ENCODE assay signal across 19 cellular contexts in genomic region chr3:44661189-44661588, GRCh38. TPM values are rescaled to one million over a fixed set of nuclear protein-coding genes. Genes with fewer than 3 reads are reported as not detected.
DNase-seq lines count a peak whose midpoint lies in the region; ATAC-seq and TF ChIP-seq lines count a peak whose summit lies in the region.
"Had no signal": no experiment of that assay in that cellular context is flagged by ENCODE, and none has a peak within 500 bp of the region (broad histone marks: within the 10 kb centered on the region; RNA-seq: fewer than 3 reads in every experiment).

No MANE protein-coding gene starts in this region.

- H3K4me1 ChIP-seq in cardiac muscle cell (ENCODE audit: low read depth) (peaks cover 23% of the 10 kb centered on the region), PC-9 (replicated peaks; ENCODE audit: insufficient read depth) (no peaks in the 10 kb centered on the region)
- H3K4me1 ChIP-seq: left ventricle myocardium inferior had no signal

- no peaks in the 10 kb centered on the region for H3K79me2 ChIP-seq in PC-9 (ENCODE audit: low read depth)

- no peak overlapping the region for H3K27ac Mint-ChIP-seq in activated CD4-positive, alpha-beta memory T cell treated with anti-CD3 and anti-CD28 coated beads, Interleukin-2, amount 10 ng/mL, durations not matched to agents 7 days and 5 days
- H3K27ac Mint-ChIP-seq: activated B cell treated with CpG ODN at 0.5 μM for 24 hours; activated CD8-positive, alpha-beta memory T cell treated with anti-CD3 and anti-CD28 coated beads, Interleukin-2, amount 10 ng/mL, durations not matched to agents 7 days and 5 days; naive B cell had no signal

- no peak for DNase-seq in cardiac muscle cell (ENCODE audit: low read depth in 1 of 2, low spot score in 1 of 2)
- DNase-seq in Right ventricle myocardium superior = no peak
- no peak for DNase-seq in PC-9
- no peak for DNase-seq in fibroblast of mammary gland (ENCODE audit: low read depth)
- no peak for DNase-seq in LoVo (ENCODE audit: low spot score)
- DNase-seq in caudate nucleus (lab: John Stamatoyannopoulos, UW) = no peak
- no peak for DNase-seq in activated CD4-positive, alpha-beta memory T cell treated with anti-CD3 and anti-CD28 coated beads, Interleukin-2, amount 10 ng/mL, durations not matched to agents 7 days and 5 days
- DNase-seq in NCI-H2227 treated with DMSO at 0.1 percent for 48 hours (lab: John Stamatoyannopoulos, UW) = no peak
- DNase-seq: activated B cell treated with CpG ODN at 0.5 μM for 24 hours; activated CD8-positive, alpha-beta memory T cell treated with anti-CD3 and anti-CD28 coated beads, Interleukin-2, amount 10 ng/mL, durations not matched to agents 7 days and 5 days; activated effector memory CD4-positive, alpha-beta T cell treated with anti-CD3 and anti-CD28 coated beads, Interleukin-2, amount 50 U/mL, for 16 hours; anterior cingulate cortex; COR-L47; IMR-90; left ventricle myocardium inferior; naive B cell; NCI-H446; substantia nigra had no signal

- H3K27ac ChIP-seq in cardiac muscle cell = peak overlapping the region; percentile 91
- no peak overlapping the region for H3K27ac ChIP-seq in PC-9
- no peak overlapping the region for H3K27ac ChIP-seq in caudate nucleus (ENCODE audit: low read depth, low read length)
- H3K27ac ChIP-seq: esophagus muscularis mucosa, left ventricle myocardium inferior had no signal

- H3K4me3 ChIP-seq in cardiac muscle cell = no peak overlapping the region
- no peak overlapping the region for H3K4me3 ChIP-seq in PC-9
- no peak overlapping the region for H3K4me3 ChIP-seq in fibroblast of mammary gland (ENCODE audit: control insufficient read depth, low read depth, low read length)
- H3K4me3 ChIP-seq: esophagus muscularis mucosa, left ventricle myocardium inferior had no signal

- no peaks in the 10 kb centered on the region for H3K4me1 Mint-ChIP-seq in activated CD4-positive, alpha-beta memory T cell treated with anti-CD3 and anti-CD28 coated beads, Interleukin-2, amount 10 ng/mL, durations not matched to agents 7 days and 5 days
- H3K4me1 Mint-ChIP-seq: activated B cell treated with CpG ODN at 0.5 μM for 24 hours; activated CD8-positive, alpha-beta memory T cell treated with anti-CD3 and anti-CD28 coated beads, Interleukin-2, amount 10 ng/mL, durations not matched to agents 7 days and 5 days had no signal

- POLR2A ChIA-PET in PC-9 (lab: Charles Lee; ENCODE audit: unreplicated experiment) = no interaction called here
- POLR2A ChIA-PET in activated CD4-positive, alpha-beta memory T cell treated with anti-CD3 and anti-CD28 coated beads, Interleukin-2, amount 10 ng/mL, durations not matched to agents 7 days and 5 days (lab: Charles Lee) = no interaction called here

- TF ChIP-seq CTCF in cardiac muscle cell (IDR thresholded peaks at IDR 0.05; ENCODE audit: low read depth, low read length) (peak; percentile 22), PC-9 (conservative IDR thresholded peaks at IDR 0.05) (0 out of 2 replicates have a peak, but pooled peaks have one; percentile 11), fibroblast of mammary gland (conservative IDR thresholded peaks at IDR 0.05; ENCODE audit: control insufficient read depth, insufficient read depth, low read depth, low read length) (peak; percentile 29)

- H3K9me3 ChIP-seq in cardiac muscle cell (ENCODE audit: low read depth) = no peaks in the 10 kb centered on the region
- no peaks in the 10 kb centered on the region; the same call in 1 of the 2 replicates for H3K9me3 ChIP-seq in PC-9 (ENCODE audit: insufficient read depth, low read depth)

- peaks cover 37% of the 10 kb centered on the region for H3K36me3 ChIP-seq in cardiac muscle cell
- H3K36me3 ChIP-seq in PC-9 (ENCODE audit: low read depth) = peaks cover 32% of the 10 kb centered on the region

- no peak for ATAC-seq in Right ventricle myocardium superior (ENCODE audit: poor library complexity)
- ATAC-seq: activated CD8-positive, alpha-beta memory T cell treated with anti-CD3 and anti-CD28 coated beads, Interleukin-2, amount 10 ng/mL, durations not matched to agents 7 days and 5 days had no signal

- BruUV-seq in PC-9 (replicated peaks; lab: Mats Ljungman, UMichigan) = no TSS peak

- no peaks in the 10 kb centered on the region for H3K27me3 Mint-ChIP-seq in activated CD4-positive, alpha-beta memory T cell treated with anti-CD3 and anti-CD28 coated beads, Interleukin-2, amount 10 ng/mL, durations not matched to agents 7 days and 5 days
- H3K27me3 Mint-ChIP-seq: activated B cell treated with CpG ODN at 0.5 μM for 24 hours; activated CD8-positive, alpha-beta memory T cell treated with anti-CD3 and anti-CD28 coated beads, Interleukin-2, amount 10 ng/mL, durations not matched to agents 7 days and 5 days; naive B cell had no signal

- no peak overlapping the region for H3K4me2 ChIP-seq in PC-9

- CTCF ChIA-PET in PC-9 (lab: Charles Lee) = interaction anchor here (0.5 kb wide), 1 partner anchor 35 kb away, joined by 3 read pairs; no protein-coding TSS in a partner anchor
- CTCF ChIA-PET in activated CD4-positive, alpha-beta memory T cell treated with anti-CD3 and anti-CD28 coated beads, Interleukin-2, amount 10 ng/mL, durations not matched to agents 7 days and 5 days (lab: Charles Lee) = no interaction called here

- H3K27me3 ChIP-seq in cardiac muscle cell (no peaks in the 10 kb centered on the region), PC-9 (ENCODE audit: insufficient read depth, low read depth) (no peaks in the 10 kb centered on the region)
- H3K27me3 ChIP-seq: esophagus muscularis mucosa had no signal

- peaks cover 54% of the 10 kb centered on the region for H3K9me3 Mint-ChIP-seq in activated CD4-positive, alpha-beta memory T cell treated with anti-CD3 and anti-CD28 coated beads, Interleukin-2, amount 10 ng/mL, durations not matched to agents 7 days and 5 days

- no peaks in the 10 kb centered on the region for H3K9me2 ChIP-seq in PC-9 (ENCODE audit: insufficient read depth)

- H4K20me1 ChIP-seq in PC-9 (ENCODE audit: insufficient read depth) = no peaks in the 10 kb centered on the region

- H3K36me3 Mint-ChIP-seq in activated CD4-positive, alpha-beta memory T cell treated with anti-CD3 and anti-CD28 coated beads, Interleukin-2, amount 10 ng/mL, durations not matched to agents 7 days and 5 days (ENCODE audit: low read depth) = peaks cover 51% of the 10 kb centered on the region

- H2AFZ ChIP-seq in PC-9 = no peak overlapping the region

- H3K4me3 Mint-ChIP-seq in activated CD4-positive, alpha-beta memory T cell treated with anti-CD3 and anti-CD28 coated beads, Interleukin-2, amount 10 ng/mL, durations not matched to agents 7 days and 5 days = no peak overlapping the region
- H3K4me3 Mint-ChIP-seq: activated B cell treated with CpG ODN at 0.5 μM for 24 hours; activated CD8-positive, alpha-beta memory T cell treated with anti-CD3 and anti-CD28 coated beads, Interleukin-2, amount 10 ng/mL, durations not matched to agents 7 days and 5 days; naive B cell had no signal

- H3F3A ChIP-seq in PC-9 (ENCODE audit: insufficient read depth, low read depth) = no peaks in the 10 kb centered on the region

- intact Hi-C loops in Right ventricle myocardium superior (cut with DNase I) = no loop called here
- intact Hi-C loops in PC-9 (cut with micrococcal nuclease; ENCODE audit: unreplicated experiment) = no loop called here

RNA-seq across cellular contexts. Expression of gene ZNF35, which starts 12.7 kb away (rescaled TPM):
- 10.6 and 14.7 TPM in 2 replicates for total RNA-seq in cardiac muscle cell
- 8.6 and 8.9 TPM in 2 replicates for polyA plus RNA-seq in cardiac muscle cell
- 6.3 TPM for total RNA-seq in Right ventricle myocardium superior
- total RNA-seq in PC-9 (2021) = 5.4 and 7.0 TPM in 2 replicates
- 1 to 10 TPM; 1.9 to 3.5 TPM for total RNA-seq in activated CD4-positive, alpha-beta memory T cell treated with anti-CD3 and anti-CD28 coated beads, Interleukin-2, amount 10 ng/mL, durations not matched to agents 7 days and 5 days

RNA-seq across cellular contexts. Expression of gene ZNF197, which starts 36.4 kb away (rescaled TPM):
- total RNA-seq in cardiac muscle cell = 22.3 and 52.5 TPM in 2 replicates
- 13.0 and 35.0 TPM in 2 replicates for polyA plus RNA-seq in cardiac muscle cell
- 10.3 TPM for total RNA-seq in Right ventricle myocardium superior
- 7.4 and 9.5 TPM in 2 replicates for total RNA-seq in PC-9 (2021)
- 10 to 100 TPM; 13.4 to 14.0 TPM for total RNA-seq in activated CD4-positive, alpha-beta memory T cell treated with anti-CD3 and anti-CD28 coated beads, Interleukin-2, amount 10 ng/mL, durations not matched to agents 7 days and 5 days

RNA-seq across cellular contexts. Expression of gene ZNF502, which starts 51.3 kb away (rescaled TPM):
- 1.1 and 2.0 TPM in 2 replicates for total RNA-seq in cardiac muscle cell
- 1.9 and 2.9 TPM in 2 replicates for polyA plus RNA-seq in cardiac muscle cell
- 4.1 TPM for total RNA-seq in Right ventricle myocardium superior
- 2.1 and 2.8 TPM in 2 replicates for total RNA-seq in PC-9 (2021)
- under 1 TPM; 0.86 to 0.95 TPM for total RNA-seq in activated CD4-positive, alpha-beta memory T cell treated with anti-CD3 and anti-CD28 coated beads, Interleukin-2, amount 10 ng/mL, durations not matched to agents 7 days and 5 days
